1 cellular context compared by ENCODE assay signal in the genomic region with DNA sequence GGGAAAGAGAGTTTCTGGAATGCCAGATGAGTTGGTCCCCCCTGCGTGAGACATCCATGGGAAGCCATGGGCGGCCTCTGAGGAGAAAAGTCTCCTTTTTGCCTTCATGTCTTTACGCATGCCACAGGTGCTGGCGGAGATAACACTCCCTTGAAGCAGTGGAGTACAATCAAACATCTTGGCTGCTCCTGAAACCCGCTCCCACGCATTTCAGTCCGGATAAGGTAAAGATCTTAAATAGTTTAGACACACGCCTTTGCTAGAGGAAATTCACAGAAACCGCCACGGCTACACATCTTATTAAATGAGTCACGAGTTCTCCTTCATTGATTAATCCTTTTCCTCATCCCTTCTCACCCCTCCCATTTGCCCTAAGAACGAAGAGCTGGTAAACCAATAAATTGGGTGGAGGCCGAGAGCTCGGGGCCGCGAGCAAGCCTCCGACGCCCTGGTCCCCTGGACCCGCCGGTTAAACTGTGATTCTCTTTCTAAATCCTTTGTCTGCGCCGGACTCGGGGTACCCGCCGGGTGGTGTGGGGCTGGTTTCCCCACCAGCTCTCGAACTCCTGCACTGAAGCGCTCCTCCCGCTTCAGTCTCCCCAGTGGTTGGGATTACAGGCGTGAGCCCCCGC.
TF ChIP-seq lines count a peak whose summit lies in the region.

No MANE protein-coding gene starts in this region.

TF ChIP-seq in K562, 482 proteins besides CTCF, POLR2A, EP300 and RAD21 (continued from another document and continues in another):
- TF ChIP-seq, protein P1, sequence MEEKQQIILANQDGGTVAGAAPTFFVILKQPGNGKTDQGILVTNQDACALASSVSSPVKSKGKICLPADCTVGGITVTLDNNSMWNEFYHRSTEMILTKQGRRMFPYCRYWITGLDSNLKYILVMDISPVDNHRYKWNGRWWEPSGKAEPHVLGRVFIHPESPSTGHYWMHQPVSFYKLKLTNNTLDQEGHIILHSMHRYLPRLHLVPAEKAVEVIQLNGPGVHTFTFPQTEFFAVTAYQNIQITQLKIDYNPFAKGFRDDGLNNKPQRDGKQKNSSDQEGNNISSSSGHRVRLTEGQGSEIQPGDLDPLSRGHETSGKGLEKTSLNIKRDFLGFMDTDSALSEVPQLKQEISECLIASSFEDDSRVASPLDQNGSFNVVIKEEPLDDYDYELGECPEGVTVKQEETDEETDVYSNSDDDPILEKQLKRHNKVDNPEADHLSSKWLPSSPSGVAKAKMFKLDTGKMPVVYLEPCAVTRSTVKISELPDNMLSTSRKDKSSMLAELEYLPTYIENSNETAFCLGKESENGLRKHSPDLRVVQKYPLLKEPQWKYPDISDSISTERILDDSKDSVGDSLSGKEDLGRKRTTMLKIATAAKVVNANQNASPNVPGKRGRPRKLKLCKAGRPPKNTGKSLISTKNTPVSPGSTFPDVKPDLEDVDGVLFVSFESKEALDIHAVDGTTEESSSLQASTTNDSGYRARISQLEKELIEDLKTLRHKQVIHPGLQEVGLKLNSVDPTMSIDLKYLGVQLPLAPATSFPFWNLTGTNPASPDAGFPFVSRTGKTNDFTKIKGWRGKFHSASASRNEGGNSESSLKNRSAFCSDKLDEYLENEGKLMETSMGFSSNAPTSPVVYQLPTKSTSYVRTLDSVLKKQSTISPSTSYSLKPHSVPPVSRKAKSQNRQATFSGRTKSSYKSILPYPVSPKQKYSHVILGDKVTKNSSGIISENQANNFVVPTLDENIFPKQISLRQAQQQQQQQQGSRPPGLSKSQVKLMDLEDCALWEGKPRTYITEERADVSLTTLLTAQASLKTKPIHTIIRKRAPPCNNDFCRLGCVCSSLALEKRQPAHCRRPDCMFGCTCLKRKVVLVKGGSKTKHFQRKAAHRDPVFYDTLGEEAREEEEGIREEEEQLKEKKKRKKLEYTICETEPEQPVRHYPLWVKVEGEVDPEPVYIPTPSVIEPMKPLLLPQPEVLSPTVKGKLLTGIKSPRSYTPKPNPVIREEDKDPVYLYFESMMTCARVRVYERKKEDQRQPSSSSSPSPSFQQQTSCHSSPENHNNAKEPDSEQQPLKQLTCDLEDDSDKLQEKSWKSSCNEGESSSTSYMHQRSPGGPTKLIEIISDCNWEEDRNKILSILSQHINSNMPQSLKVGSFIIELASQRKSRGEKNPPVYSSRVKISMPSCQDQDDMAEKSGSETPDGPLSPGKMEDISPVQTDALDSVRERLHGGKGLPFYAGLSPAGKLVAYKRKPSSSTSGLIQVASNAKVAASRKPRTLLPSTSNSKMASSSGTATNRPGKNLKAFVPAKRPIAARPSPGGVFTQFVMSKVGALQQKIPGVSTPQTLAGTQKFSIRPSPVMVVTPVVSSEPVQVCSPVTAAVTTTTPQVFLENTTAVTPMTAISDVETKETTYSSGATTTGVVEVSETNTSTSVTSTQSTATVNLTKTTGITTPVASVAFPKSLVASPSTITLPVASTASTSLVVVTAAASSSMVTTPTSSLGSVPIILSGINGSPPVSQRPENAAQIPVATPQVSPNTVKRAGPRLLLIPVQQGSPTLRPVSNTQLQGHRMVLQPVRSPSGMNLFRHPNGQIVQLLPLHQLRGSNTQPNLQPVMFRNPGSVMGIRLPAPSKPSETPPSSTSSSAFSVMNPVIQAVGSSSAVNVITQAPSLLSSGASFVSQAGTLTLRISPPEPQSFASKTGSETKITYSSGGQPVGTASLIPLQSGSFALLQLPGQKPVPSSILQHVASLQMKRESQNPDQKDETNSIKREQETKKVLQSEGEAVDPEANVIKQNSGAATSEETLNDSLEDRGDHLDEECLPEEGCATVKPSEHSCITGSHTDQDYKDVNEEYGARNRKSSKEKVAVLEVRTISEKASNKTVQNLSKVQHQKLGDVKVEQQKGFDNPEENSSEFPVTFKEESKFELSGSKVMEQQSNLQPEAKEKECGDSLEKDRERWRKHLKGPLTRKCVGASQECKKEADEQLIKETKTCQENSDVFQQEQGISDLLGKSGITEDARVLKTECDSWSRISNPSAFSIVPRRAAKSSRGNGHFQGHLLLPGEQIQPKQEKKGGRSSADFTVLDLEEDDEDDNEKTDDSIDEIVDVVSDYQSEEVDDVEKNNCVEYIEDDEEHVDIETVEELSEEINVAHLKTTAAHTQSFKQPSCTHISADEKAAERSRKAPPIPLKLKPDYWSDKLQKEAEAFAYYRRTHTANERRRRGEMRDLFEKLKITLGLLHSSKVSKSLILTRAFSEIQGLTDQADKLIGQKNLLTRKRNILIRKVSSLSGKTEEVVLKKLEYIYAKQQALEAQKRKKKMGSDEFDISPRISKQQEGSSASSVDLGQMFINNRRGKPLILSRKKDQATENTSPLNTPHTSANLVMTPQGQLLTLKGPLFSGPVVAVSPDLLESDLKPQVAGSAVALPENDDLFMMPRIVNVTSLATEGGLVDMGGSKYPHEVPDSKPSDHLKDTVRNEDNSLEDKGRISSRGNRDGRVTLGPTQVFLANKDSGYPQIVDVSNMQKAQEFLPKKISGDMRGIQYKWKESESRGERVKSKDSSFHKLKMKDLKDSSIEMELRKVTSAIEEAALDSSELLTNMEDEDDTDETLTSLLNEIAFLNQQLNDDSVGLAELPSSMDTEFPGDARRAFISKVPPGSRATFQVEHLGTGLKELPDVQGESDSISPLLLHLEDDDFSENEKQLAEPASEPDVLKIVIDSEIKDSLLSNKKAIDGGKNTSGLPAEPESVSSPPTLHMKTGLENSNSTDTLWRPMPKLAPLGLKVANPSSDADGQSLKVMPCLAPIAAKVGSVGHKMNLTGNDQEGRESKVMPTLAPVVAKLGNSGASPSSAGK (IDR thresholded peaks at IDR 0.05) = peak; percentile 93
- TF ChIP-seq TCF3 (CRISPR knock-in tag; IDR thresholded peaks at IDR 0.05) (peak; percentile 93), ZNF830 (CRISPR knock-in tag; IDR thresholded peaks at IDR 0.05) (no peak), MBD2 (IDR thresholded peaks at IDR 0.05; ENCODE audit: borderline replicate concordance, low read depth) (peak; percentile 41; the same call in 1 of the 2 replicates), ZNF175 (CRISPR knock-in tag; IDR thresholded peaks at IDR 0.05; ENCODE audit: low read depth) (no peak), FOXM1 (IDR thresholded peaks at IDR 0.05; ENCODE audit: low read depth) (peak; percentile 73; the same call in 1 of the 2 replicates), FOXM1 (CRISPR knock-in tag; IDR thresholded peaks at IDR 0.05; ENCODE audit: low read depth) (no peak), PML (IDR thresholded peaks at IDR 0.05; ENCODE audit: low read length) (peak; percentile 86), ZNF766 (CRISPR knock-in tag; conservative IDR thresholded peaks at IDR 0.05) (0 out of 2 replicates have a peak, but pooled peaks have one; percentile 60), GTF2A2 (tag; IDR thresholded peaks at IDR 0.05) (no peak), MYNN (IDR thresholded peaks at IDR 0.05) (peak; percentile 68; the same call in 1 of the 2 replicates), MYNN (CRISPR knock-in tag; IDR thresholded peaks at IDR 0.05) (no peak), CCNT2 (IDR thresholded peaks at IDR 0.05; ENCODE audit: borderline replicate concordance, extremely low read depth, insufficient read length, low read depth, low read length) (peak; percentile 83), POLR3G (IDR thresholded peaks at IDR 0.05; ENCODE audit: extremely low read depth, insufficient read length, insufficient replicate concordance) (no peak), FOXA1 (IDR thresholded peaks at IDR 0.05; ENCODE audit: borderline replicate concordance) (no peak), RNF2 (IDR thresholded peaks at IDR 0.05) (peak; percentile 90), HMGN3 (IDR thresholded peaks at IDR 0.05; ENCODE audit: borderline replicate concordance, extremely low read depth, insufficient read length, low read depth, low read length) (peak; percentile 29), NFYB (IDR thresholded peaks at IDR 0.05; ENCODE audit: extremely low read depth, insufficient read length) (no peak), ZBED1 (IDR thresholded peaks at IDR 0.05) (peak; percentile 87), ZNF778 (CRISPR knock-in tag; IDR thresholded peaks at IDR 0.05) (no peak), ZNF24 (IDR thresholded peaks at IDR 0.05) (peak; percentile 79), CHD4 (IDR thresholded peaks at IDR 0.05; ENCODE audit: insufficient read depth, insufficient replicate concordance, low read depth, low read length, poor library complexity, severe bottlenecking) (no peak), MEIS2 (IDR thresholded peaks at IDR 0.05; ENCODE audit: partially characterized antibody) (peak; percentile 55), MTA1 (IDR thresholded peaks at IDR 0.05; ENCODE audit: borderline replicate concordance) (peak; percentile 78), BHLHE40 (IDR thresholded peaks at IDR 0.05; ENCODE audit: low read length) (peak; percentile 84)
- TF ChIP-seq, protein P2, sequence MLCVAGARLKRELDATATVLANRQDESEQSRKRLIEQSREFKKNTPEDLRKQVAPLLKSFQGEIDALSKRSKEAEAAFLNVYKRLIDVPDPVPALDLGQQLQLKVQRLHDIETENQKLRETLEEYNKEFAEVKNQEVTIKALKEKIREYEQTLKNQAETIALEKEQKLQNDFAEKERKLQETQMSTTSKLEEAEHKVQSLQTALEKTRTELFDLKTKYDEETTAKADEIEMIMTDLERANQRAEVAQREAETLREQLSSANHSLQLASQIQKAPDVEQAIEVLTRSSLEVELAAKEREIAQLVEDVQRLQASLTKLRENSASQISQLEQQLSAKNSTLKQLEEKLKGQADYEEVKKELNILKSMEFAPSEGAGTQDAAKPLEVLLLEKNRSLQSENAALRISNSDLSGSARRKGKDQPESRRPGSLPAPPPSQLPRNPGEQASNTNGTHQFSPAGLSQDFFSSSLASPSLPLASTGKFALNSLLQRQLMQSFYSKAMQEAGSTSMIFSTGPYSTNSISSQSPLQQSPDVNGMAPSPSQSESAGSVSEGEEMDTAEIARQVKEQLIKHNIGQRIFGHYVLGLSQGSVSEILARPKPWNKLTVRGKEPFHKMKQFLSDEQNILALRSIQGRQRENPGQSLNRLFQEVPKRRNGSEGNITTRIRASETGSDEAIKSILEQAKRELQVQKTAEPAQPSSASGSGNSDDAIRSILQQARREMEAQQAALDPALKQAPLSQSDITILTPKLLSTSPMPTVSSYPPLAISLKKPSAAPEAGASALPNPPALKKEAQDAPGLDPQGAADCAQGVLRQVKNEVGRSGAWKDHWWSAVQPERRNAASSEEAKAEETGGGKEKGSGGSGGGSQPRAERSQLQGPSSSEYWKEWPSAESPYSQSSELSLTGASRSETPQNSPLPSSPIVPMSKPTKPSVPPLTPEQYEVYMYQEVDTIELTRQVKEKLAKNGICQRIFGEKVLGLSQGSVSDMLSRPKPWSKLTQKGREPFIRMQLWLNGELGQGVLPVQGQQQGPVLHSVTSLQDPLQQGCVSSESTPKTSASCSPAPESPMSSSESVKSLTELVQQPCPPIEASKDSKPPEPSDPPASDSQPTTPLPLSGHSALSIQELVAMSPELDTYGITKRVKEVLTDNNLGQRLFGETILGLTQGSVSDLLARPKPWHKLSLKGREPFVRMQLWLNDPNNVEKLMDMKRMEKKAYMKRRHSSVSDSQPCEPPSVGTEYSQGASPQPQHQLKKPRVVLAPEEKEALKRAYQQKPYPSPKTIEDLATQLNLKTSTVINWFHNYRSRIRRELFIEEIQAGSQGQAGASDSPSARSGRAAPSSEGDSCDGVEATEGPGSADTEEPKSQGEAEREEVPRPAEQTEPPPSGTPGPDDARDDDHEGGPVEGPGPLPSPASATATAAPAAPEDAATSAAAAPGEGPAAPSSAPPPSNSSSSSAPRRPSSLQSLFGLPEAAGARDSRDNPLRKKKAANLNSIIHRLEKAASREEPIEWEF (CRISPR knock-in tag; IDR thresholded peaks at IDR 0.05) = no peak
- TF ChIP-seq, protein P3, sequence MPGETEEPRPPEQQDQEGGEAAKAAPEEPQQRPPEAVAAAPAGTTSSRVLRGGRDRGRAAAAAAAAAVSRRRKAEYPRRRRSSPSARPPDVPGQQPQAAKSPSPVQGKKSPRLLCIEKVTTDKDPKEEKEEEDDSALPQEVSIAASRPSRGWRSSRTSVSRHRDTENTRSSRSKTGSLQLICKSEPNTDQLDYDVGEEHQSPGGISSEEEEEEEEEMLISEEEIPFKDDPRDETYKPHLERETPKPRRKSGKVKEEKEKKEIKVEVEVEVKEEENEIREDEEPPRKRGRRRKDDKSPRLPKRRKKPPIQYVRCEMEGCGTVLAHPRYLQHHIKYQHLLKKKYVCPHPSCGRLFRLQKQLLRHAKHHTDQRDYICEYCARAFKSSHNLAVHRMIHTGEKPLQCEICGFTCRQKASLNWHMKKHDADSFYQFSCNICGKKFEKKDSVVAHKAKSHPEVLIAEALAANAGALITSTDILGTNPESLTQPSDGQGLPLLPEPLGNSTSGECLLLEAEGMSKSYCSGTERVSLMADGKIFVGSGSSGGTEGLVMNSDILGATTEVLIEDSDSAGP (CRISPR knock-in tag; IDR thresholded peaks at IDR 0.05) = no peak
- TF ChIP-seq, protein P4, sequence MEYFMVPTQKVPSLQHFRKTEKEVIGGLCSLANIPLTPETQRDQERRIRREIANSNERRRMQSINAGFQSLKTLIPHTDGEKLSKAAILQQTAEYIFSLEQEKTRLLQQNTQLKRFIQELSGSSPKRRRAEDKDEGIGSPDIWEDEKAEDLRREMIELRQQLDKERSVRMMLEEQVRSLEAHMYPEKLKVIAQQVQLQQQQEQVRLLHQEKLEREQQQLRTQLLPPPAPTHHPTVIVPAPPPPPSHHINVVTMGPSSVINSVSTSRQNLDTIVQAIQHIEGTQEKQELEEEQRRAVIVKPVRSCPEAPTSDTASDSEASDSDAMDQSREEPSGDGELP (CRISPR knock-in tag; IDR thresholded peaks at IDR 0.05; ENCODE audit: borderline replicate concordance) = peak; percentile 54
- TF ChIP-seq, protein P5, sequence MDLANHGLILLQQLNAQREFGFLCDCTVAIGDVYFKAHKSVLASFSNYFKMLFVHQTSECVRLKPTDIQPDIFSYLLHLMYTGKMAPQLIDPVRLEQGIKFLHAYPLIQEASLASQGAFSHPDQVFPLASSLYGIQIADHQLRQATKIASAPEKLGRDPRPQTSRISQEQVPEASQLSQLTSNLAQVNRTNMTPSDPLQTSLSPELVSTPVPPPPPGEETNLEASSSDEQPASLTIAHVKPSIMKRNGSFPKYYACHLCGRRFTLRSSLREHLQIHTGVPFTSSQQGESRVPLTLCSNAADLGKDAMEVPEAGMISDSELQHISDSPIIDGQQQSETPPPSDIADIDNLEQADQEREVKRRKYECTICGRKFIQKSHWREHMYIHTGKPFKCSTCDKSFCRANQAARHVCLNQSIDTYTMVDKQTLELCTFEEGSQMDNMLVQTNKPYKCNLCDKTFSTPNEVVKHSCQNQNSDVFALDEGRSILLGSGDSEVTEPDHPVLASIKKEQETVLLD (IDR thresholded peaks at IDR 0.05) = peak; percentile 75; the same call in 1 of the 2 replicates
- TF ChIP-seq, protein P6, sequence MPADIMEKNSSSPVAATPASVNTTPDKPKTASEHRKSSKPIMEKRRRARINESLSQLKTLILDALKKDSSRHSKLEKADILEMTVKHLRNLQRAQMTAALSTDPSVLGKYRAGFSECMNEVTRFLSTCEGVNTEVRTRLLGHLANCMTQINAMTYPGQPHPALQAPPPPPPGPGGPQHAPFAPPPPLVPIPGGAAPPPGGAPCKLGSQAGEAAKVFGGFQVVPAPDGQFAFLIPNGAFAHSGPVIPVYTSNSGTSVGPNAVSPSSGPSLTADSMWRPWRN (IDR thresholded peaks at IDR 0.05; ENCODE audit: low read depth) = peak; percentile 96
- TF ChIP-seq, protein P7, sequence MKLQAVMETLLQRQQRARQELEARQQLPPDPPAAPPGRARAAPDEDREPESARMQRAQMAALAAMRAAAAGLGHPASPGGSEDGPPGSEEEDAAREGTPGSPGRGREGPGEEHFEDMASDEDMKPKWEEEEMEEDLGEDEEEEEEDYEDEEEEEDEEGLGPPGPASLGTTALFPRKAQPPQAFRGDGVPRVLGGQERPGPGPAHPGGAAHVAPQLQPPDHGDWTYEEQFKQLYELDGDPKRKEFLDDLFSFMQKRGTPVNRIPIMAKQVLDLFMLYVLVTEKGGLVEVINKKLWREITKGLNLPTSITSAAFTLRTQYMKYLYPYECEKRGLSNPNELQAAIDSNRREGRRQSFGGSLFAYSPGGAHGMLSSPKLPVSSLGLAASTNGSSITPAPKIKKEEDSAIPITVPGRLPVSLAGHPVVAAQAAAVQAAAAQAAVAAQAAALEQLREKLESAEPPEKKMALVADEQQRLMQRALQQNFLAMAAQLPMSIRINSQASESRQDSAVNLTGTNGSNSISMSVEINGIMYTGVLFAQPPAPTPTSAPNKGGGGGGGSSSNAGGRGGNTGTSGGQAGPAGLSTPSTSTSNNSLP (IDR thresholded peaks at IDR 0.05; ENCODE audit: borderline replicate concordance, low read depth, low read length) = peak; percentile 72
